ENCODE assay signal across 1 cellular context in genomic region chr3:45719761-45720487, GRCh38.
TF ChIP-seq lines count a peak whose summit lies in the region.

No MANE protein-coding gene starts in this region.

TF ChIP-seq in GM23338, 12 proteins besides CTCF, POLR2A, EP300 and RAD21 (continued from another document):
- TF ChIP-seq, protein P1, sequence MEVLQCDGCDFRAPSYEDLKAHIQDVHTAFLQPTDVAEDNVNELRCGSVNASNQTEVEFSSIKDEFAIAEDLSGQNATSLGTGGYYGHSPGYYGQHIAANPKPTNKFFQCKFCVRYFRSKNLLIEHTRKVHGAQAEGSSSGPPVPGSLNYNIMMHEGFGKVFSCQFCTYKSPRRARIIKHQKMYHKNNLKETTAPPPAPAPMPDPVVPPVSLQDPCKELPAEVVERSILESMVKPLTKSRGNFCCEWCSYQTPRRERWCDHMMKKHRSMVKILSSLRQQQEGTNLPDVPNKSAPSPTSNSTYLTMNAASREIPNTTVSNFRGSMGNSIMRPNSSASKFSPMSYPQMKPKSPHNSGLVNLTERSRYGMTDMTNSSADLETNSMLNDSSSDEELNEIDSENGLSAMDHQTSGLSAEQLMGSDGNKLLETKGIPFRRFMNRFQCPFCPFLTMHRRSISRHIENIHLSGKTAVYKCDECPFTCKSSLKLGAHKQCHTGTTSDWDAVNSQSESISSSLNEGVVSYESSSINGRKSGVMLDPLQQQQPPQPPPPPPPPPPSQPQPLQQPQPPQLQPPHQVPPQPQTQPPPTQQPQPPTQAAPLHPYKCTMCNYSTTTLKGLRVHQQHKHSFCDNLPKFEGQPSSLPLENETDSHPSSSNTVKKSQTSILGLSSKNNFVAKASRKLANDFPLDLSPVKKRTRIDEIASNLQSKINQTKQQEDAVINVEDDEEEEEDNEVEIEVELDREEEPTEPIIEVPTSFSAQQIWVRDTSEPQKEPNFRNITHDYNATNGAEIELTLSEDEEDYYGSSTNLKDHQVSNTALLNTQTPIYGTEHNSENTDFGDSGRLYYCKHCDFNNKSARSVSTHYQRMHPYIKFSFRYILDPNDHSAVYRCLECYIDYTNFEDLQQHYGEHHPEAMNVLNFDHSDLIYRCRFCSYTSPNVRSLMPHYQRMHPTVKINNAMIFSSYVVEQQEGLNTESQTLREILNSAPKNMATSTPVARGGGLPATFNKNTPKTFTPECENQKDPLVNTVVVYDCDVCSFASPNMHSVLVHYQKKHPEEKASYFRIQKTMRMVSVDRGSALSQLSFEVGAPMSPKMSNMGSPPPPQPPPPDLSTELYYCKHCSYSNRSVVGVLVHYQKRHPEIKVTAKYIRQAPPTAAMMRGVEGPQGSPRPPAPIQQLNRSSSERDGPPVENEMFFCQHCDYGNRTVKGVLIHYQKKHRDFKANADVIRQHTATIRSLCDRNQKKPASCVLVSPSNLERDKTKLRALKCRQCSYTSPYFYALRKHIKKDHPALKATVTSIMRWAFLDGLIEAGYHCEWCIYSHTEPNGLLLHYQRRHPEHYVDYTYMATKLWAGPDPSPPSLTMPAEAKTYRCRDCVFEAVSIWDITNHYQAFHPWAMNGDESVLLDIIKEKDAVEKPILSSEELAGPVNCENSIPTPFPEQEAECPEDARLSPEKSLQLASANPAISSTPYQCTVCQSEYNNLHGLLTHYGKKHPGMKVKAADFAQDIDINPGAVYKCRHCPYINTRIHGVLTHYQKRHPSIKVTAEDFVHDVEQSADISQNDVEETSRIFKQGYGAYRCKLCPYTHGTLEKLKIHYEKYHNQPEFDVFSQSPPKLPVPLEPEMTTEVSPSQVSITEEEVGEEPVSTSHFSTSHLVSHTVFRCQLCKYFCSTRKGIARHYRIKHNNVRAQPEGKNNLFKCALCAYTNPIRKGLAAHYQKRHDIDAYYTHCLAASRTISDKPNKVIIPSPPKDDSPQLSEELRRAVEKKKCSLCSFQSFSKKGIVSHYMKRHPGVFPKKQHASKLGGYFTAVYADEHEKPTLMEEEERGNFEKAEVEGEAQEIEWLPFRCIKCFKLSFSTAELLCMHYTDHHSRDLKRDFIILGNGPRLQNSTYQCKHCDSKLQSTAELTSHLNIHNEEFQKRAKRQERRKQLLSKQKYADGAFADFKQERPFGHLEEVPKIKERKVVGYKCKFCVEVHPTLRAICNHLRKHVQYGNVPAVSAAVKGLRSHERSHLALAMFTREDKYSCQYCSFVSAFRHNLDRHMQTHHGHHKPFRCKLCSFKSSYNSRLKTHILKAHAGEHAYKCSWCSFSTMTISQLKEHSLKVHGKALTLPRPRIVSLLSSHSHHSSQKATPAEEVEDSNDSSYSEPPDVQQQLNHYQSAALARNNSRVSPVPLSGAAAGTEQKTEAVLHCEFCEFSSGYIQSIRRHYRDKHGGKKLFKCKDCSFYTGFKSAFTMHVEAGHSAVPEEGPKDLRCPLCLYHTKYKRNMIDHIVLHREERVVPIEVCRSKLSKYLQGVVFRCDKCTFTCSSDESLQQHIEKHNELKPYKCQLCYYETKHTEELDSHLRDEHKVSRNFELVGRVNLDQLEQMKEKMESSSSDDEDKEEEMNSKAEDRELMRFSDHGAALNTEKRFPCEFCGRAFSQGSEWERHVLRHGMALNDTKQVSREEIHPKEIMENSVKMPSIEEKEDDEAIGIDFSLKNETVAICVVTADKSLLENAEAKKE (CRISPR knock-in tag; IDR thresholded peaks at IDR 0.05), result no peak
- TF ChIP-seq, protein P2, sequence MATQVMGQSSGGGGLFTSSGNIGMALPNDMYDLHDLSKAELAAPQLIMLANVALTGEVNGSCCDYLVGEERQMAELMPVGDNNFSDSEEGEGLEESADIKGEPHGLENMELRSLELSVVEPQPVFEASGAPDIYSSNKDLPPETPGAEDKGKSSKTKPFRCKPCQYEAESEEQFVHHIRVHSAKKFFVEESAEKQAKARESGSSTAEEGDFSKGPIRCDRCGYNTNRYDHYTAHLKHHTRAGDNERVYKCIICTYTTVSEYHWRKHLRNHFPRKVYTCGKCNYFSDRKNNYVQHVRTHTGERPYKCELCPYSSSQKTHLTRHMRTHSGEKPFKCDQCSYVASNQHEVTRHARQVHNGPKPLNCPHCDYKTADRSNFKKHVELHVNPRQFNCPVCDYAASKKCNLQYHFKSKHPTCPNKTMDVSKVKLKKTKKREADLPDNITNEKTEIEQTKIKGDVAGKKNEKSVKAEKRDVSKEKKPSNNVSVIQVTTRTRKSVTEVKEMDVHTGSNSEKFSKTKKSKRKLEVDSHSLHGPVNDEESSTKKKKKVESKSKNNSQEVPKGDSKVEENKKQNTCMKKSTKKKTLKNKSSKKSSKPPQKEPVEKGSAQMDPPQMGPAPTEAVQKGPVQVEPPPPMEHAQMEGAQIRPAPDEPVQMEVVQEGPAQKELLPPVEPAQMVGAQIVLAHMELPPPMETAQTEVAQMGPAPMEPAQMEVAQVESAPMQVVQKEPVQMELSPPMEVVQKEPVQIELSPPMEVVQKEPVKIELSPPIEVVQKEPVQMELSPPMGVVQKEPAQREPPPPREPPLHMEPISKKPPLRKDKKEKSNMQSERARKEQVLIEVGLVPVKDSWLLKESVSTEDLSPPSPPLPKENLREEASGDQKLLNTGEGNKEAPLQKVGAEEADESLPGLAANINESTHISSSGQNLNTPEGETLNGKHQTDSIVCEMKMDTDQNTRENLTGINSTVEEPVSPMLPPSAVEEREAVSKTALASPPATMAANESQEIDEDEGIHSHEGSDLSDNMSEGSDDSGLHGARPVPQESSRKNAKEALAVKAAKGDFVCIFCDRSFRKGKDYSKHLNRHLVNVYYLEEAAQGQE (IDR thresholded peaks at IDR 0.05; ENCODE audit: unreplicated experiment), result no peak
- TF ChIP-seq ZNF114 (CRISPR knock-in tag; IDR thresholded peaks at IDR 0.05) (no peak), JUNB (IDR thresholded peaks at IDR 0.05; ENCODE audit: unreplicated experiment) (no peak)
